Comparison of ENCODE assay signal across 8 cellular contexts in the genomic region with DNA sequence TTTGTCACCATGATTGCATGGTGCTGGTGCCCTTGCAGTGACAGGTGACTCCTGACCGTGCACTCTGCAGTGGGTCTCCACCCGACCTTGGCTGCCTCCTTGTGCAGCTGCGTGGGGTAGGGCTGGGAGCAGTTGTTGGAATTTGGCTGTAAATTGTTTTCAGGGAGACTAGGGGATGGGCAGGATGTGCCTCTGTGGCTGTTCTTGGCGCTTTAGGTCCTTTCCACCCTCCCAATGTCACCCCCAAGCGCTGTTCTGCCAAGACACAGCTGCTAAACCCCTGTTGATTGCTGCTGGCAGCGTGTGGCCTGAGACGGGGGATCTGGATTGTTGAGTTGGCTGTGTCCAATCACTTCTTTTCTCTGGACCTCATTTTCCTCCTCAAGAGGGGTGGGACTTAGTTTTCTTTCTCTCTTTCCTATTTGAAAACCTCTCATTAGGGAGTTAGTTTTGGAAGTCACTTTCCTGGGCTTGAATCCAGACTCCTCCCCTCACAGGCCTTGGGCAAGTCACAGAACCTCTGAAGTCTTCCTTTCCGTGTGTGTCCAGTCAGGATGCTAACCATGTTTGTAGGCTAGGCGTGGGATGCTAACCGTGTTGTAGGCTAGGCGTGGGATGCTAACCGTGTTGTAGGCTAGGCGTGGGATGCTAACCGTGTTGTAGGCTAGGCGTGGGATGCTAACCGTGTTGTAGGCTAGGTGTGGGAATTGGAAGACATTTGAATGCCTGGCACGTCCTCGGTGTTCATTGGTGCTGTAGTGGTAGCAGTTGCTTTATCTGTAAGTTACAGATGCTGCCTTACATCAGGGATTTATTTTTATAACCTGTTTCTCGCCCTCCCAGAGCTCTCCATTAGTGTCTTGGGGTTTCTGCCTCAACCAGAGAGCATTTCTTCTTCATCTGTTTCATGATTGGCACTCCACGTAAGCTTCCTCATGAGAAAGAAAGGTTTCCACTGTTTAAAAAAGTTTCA. TPM values are rescaled to one million over a fixed set of nuclear protein-coding genes. Genes with fewer than 3 reads are reported as not detected.
DNase-seq lines count a peak whose midpoint lies in the region; ATAC-seq and TF ChIP-seq lines count a peak whose summit lies in the region.

No MANE protein-coding gene starts in this region.

- H3K36me3 ChIP-seq in right lobe of liver (no peaks in the 10 kb centered on the region), upper lobe of right lung (no peaks in the 10 kb centered on the region)

- H3K27me3 ChIP-seq in right lobe of liver (no peaks in the 10 kb centered on the region), upper lobe of right lung (no peaks in the 10 kb centered on the region)

- H3K27me3 Mint-ChIP-seq in activated naive CD4-positive, alpha-beta T cell treated with anti-CD3 and anti-CD28 coated beads, Interleukin-2, amount 50 U/mL, for 24 hours: no peaks in the 10 kb centered on the region

- no peak for TF ChIP-seq POLR2A in right lobe of liver (IDR thresholded peaks at IDR 0.05)

- H3K4me1 Mint-ChIP-seq in activated naive CD4-positive, alpha-beta T cell treated with anti-CD3 and anti-CD28 coated beads, Interleukin-2, amount 50 U/mL, for 24 hours: peaks cover 98% of the 10 kb centered on the region

- TF ChIP-seq CTCF in right lobe of liver (IDR thresholded peaks at IDR 0.05): no peak
- TF ChIP-seq CTCF in upper lobe of right lung (IDR thresholded peaks at IDR 0.05): no peak

- WGBS in right lobe of liver (ENCODE audit: insufficient coverage, low coverage, low lambda C conversion rate, missing lambda C conversion rate): 80% methylated on average over 16 of the region's 20 CpGs

- H3K36me3 Mint-ChIP-seq in activated naive CD4-positive, alpha-beta T cell treated with anti-CD3 and anti-CD28 coated beads, Interleukin-2, amount 50 U/mL, for 24 hours: peaks cover 7% of the 10 kb centered on the region

- H3K4me3 Mint-ChIP-seq in activated naive CD4-positive, alpha-beta T cell treated with anti-CD3 and anti-CD28 coated beads, Interleukin-2, amount 50 U/mL, for 24 hours: peak overlapping the region; percentile 76

- intact Hi-C loops in right lobe of liver (cut with DNase I): loop anchor here in 1 of 2 donors (5.0 kb wide), 1 partner anchor 60 kb away; no protein-coding TSS in a partner anchor
- intact Hi-C loops in upper lobe of right lung (cut with DNase I): no loop called here

- ATAC-seq in right lobe of liver (peak; percentile 16 to 43 (median 36)), upper lobe of right lung (peak; percentile 34), HG03025 (IDR thresholded peaks at IDR 0.05; ENCODE audit: low FRiP score, unreplicated experiment) (no peak)

- H3K27ac ChIP-seq in caudate nucleus (ENCODE audit: low read depth, low read length) (peak overlapping the region; percentile 2), right lobe of liver (no peak overlapping the region), upper lobe of right lung (peak overlapping the region; percentile 58)

- H3K27ac Mint-ChIP-seq in activated naive CD4-positive, alpha-beta T cell treated with anti-CD3 and anti-CD28 coated beads, Interleukin-2, amount 50 U/mL, for 24 hours: peak overlapping the region; percentile 95

- DNase-seq in activated naive CD4-positive, alpha-beta T cell treated with anti-CD3 and anti-CD28 coated beads, Interleukin-2, amount 50 U/mL, for 16 hours: no peak
- DNase-seq in caudate nucleus (lab: John Stamatoyannopoulos, UW): peak in 1 of 61 donors; percentile 62
- no peak for DNase-seq in right lobe of liver
- DNase-seq in upper lobe of right lung: no peak
- no peak for DNase-seq in central memory CD4-positive, alpha-beta T cell
- DNase-seq in SW480 (ENCODE audit: low spot score): no peak

- H3K9me3 ChIP-seq in right lobe of liver (no peaks in the 10 kb centered on the region), upper lobe of right lung (no peaks in the 10 kb centered on the region)

- H3K4me1 ChIP-seq in right lobe of liver (peaks cover 0 to 45% (median 12%) of the 10 kb centered on the region in 4 donors), upper lobe of right lung (peaks cover 87% of the 10 kb centered on the region)

- H3K4me3 ChIP-seq in right lobe of liver (no peak overlapping the region), upper lobe of right lung (no peak overlapping the region)

- peaks cover 5% of the 10 kb centered on the region for H3K9me3 Mint-ChIP-seq in activated naive CD4-positive, alpha-beta T cell treated with anti-CD3 and anti-CD28 coated beads, Interleukin-2, amount 50 U/mL, for 24 hours

RNA-seq across cellular contexts. Expression of a gene that starts 8.6 kb away (rescaled TPM):
- total RNA-seq in right lobe of liver (10 to 100 TPM; 50.3 to 81.0 (median 67.1) TPM), upper lobe of right lung (144 TPM)

Comparison
In these comparisons a context has a peak if more than half of its experiments do, and no peak if none do; other contexts are left out.
1. H3K27ac ChIP-seq: peak in caudate nucleus (single experiment) and upper lobe of right lung (single experiment); none in right lobe of liver (0 of 3).